23 cellular contexts compared by ENCODE assay signal in the genomic region with DNA sequence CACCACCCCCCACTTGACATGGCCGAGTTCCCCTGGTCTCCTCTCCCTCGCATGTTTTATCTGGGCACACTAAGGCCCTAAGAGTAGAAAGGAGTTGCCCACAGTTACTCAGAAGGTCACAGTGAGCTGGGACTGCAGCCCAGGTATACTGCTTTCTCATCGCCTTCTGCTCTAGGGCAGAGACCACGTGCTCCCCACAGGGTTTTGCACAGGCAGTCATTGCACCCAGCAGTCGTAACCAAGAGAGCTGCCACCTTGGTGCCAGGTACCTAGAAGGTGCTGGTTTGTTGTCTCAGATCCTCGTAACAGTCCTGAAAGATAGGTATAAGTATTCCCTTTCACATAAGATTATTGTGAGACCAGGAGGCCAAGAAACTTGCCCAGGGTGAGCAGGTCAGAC. TPM values are rescaled to one million over a fixed set of nuclear protein-coding genes. Genes with fewer than 3 reads are reported as not detected.
DNase-seq lines count a peak whose midpoint lies in the region; ATAC-seq, FAIRE-seq and TF ChIP-seq lines count a peak whose summit lies in the region.
"Had no signal": no experiment of that assay in that cellular context is flagged by ENCODE, and none has a peak within 500 bp of the region (broad histone marks: within the 10 kb centered on the region; RNA-seq: fewer than 3 reads in every experiment).

No MANE protein-coding gene starts in this region.

- H3K36me3 Mint-ChIP-seq in CD4-positive, alpha-beta memory T cell, result peaks cover 0 to 2% of the 10 kb centered on the region in 2 donors
- no peaks in the 10 kb centered on the region for H3K36me3 Mint-ChIP-seq in activated T-helper 2 cell treated with anti-CD3 and anti-CD28 coated beads, Interferon-gamma antibody, Interleukin-2, Interleukin-4, amounts not matched to agents 10 μg/mL and 5 μg/mL and 100 μg/mL, durations not matched to agents 14 hours and 24 hours and 36 hours (ENCODE audit: low read depth)
- H3K36me3 Mint-ChIP-seq in T-cell, result no peaks in the 10 kb centered on the region
- H3K36me3 Mint-ChIP-seq in activated CD8-positive, alpha-beta T cell treated with anti-CD3 and anti-CD28 coated beads, Interleukin-2, amount 10 ng/mL, durations not matched to agents 7 days and 5 days (ENCODE audit: low read depth), result no peaks in the 10 kb centered on the region
- H3K36me3 Mint-ChIP-seq in activated CD4-positive, alpha-beta T cell treated with anti-CD3 and anti-CD28 coated beads, Interleukin-2, amount 10 ng/mL, durations not matched to agents 7 days and 5 days (ENCODE audit: low read depth), result no peaks in the 10 kb centered on the region
- H3K36me3 Mint-ChIP-seq: CD14-positive monocyte had no signal

- H2AFZ ChIP-seq in mesenchymal stem cell (ENCODE audit: low read depth, low read length), result no peak overlapping the region

- no peak overlapping the region for H3K4ac ChIP-seq in mesenchymal stem cell (ENCODE audit: low read depth in 1 of 2, low read length in 2 of 2)

- H4K8ac ChIP-seq in mesenchymal stem cell (ENCODE audit: low read length), result no peak overlapping the region

- H3K27me3 ChIP-seq in CD4-positive, alpha-beta memory T cell (ENCODE audit: insufficient read depth, low read length), result no peaks in the 10 kb centered on the region
- no peaks in the 10 kb centered on the region for H3K27me3 ChIP-seq in mesenchymal stem cell (ENCODE audit: control insufficient read depth in 1 of 2, insufficient read depth in 1 of 2, low read length in 2 of 2)

- TF ChIP-seq CTCF in 22Rv1 (IDR thresholded peaks at IDR 0.05), result no peak
- TF ChIP-seq CTCF in D721Med (IDR thresholded peaks at IDR 0.05; ENCODE audit: insufficient read depth, missing control alignments), result no peak

- POLR2A ChIA-PET in CD4-positive, alpha-beta memory T cell (lab: Charles Lee; ENCODE audit: partially characterized antibody), result interaction anchor here (1.5 kb wide), 2 partner anchors 34 to 46 kb away, joined by 3 to 4 read pairs; no protein-coding TSS in a partner anchor
- POLR2A ChIA-PET in T-cell (lab: Charles Lee), result no interaction called here
- POLR2A ChIA-PET in activated CD8-positive, alpha-beta T cell treated with anti-CD3 and anti-CD28 coated beads, Interleukin-2, amount 10 ng/mL, durations not matched to agents 7 days and 5 days (lab: Charles Lee), result no interaction called here
- POLR2A ChIA-PET in activated CD4-positive, alpha-beta T cell treated with anti-CD3 and anti-CD28 coated beads, Interleukin-2, amount 10 ng/mL, durations not matched to agents 7 days and 5 days (lab: Charles Lee), result no interaction called here

- no peak for DNase-seq in CD4-positive, alpha-beta memory T cell
- DNase-seq in activated T-helper 2 cell treated with anti-CD3 and anti-CD28 coated beads, Interferon-gamma antibody, Interleukin-2, Interleukin-4, amounts not matched to agents 10 μg/mL and 5 μg/mL and 100 μg/mL, durations not matched to agents 14 hours and 24 hours and 36 hours (ENCODE audit: low spot score), result no peak
- DNase-seq in mesenchymal stem cell (no peak), T-cell (no peak), D721Med (ENCODE audit: insufficient read length, low spot score) (no peak)
- no peak for DNase-seq in activated CD8-positive, alpha-beta T cell treated with anti-CD3 and anti-CD28 coated beads, Interleukin-2, amount 10 ng/mL, durations not matched to agents 7 days and 5 days
- no peak for DNase-seq in activated CD4-positive, alpha-beta T cell treated with anti-CD3 and anti-CD28 coated beads, Interleukin-2, amount 10 ng/mL, durations not matched to agents 7 days and 5 days
- DNase-seq: Caco-2, DMS153, MV-4-11, NCI-H187, NCI-H2107, NCI-H2227 treated with DMSO at 0.1 percent for 48 hours, NCI-H510A treated with DMSO at 0.1 percent for 48 hours, NCI-H774, SIG-M5 had no signal

- H2BK120ac ChIP-seq in mesenchymal stem cell (ENCODE audit: low read depth, low read length), result no peak overlapping the region

- peak overlapping the region in 5 of 8 donors; percentile 23 to 51 (median 34) for H3K4me3 Mint-ChIP-seq in CD4-positive, alpha-beta memory T cell
- peak overlapping the region; percentile 14 for H3K4me3 Mint-ChIP-seq in activated T-helper 2 cell treated with anti-CD3 and anti-CD28 coated beads, Interferon-gamma antibody, Interleukin-2, Interleukin-4, amounts not matched to agents 10 μg/mL and 5 μg/mL and 100 μg/mL, durations not matched to agents 14 hours and 24 hours and 36 hours (ENCODE audit: low read depth)
- peak overlapping the region in 1 of 3 donors; percentile 22 for H3K4me3 Mint-ChIP-seq in T-cell
- H3K4me3 Mint-ChIP-seq in activated CD8-positive, alpha-beta T cell treated with anti-CD3 and anti-CD28 coated beads, Interleukin-2, amount 10 ng/mL, durations not matched to agents 7 days and 5 days, result no peak overlapping the region
- H3K4me3 Mint-ChIP-seq in activated CD4-positive, alpha-beta T cell treated with anti-CD3 and anti-CD28 coated beads, Interleukin-2, amount 10 ng/mL, durations not matched to agents 7 days and 5 days, result no peak overlapping the region

- no peak overlapping the region for H3K18ac ChIP-seq in mesenchymal stem cell (ENCODE audit: low read depth in 1 of 2, low read length in 2 of 2)

- peaks cover 11% of the 10 kb centered on the region for H3K4me1 ChIP-seq in CD4-positive, alpha-beta memory T cell (ENCODE audit: insufficient read depth, low read length)
- H3K4me1 ChIP-seq in mesenchymal stem cell (ENCODE audit: control insufficient read depth, insufficient read depth, low read depth, low read length), result peaks cover 8% of the 10 kb centered on the region

- no peak overlapping the region for H3K9ac ChIP-seq in mesenchymal stem cell (ENCODE audit: low read length)

- no peaks in the 10 kb centered on the region for H3K36me3 ChIP-seq in CD4-positive, alpha-beta memory T cell (ENCODE audit: insufficient read depth, low read length)
- peaks cover 7 to 15% of the 10 kb centered on the region in 2 experiments for H3K36me3 ChIP-seq in mesenchymal stem cell (ENCODE audit: control insufficient read depth in 1 of 2, insufficient read depth in 2 of 2, low read depth in 1 of 2, low read length in 2 of 2)

- H3K27ac ChIP-seq in 22Rv1 (peak overlapping the region; percentile 82; the same call in 1 of the 2 replicates), mesenchymal stem cell (ENCODE audit: low read length, poor library complexity, severe bottlenecking) (no peak overlapping the region)
- H3K27ac ChIP-seq in CD4-positive, alpha-beta memory T cell (ENCODE audit: low read depth, low read length), result no peak overlapping the region
- H3K27ac ChIP-seq: A549, RWPE1 had no signal

- no peak overlapping the region for H3K27ac Mint-ChIP-seq in CD4-positive, alpha-beta memory T cell
- H3K27ac Mint-ChIP-seq in activated T-helper 2 cell treated with anti-CD3 and anti-CD28 coated beads, Interferon-gamma antibody, Interleukin-2, Interleukin-4, amounts not matched to agents 10 μg/mL and 5 μg/mL and 100 μg/mL, durations not matched to agents 14 hours and 24 hours and 36 hours, result no peak overlapping the region
- no peak overlapping the region for H3K27ac Mint-ChIP-seq in T-cell
- H3K27ac Mint-ChIP-seq in activated CD8-positive, alpha-beta T cell treated with anti-CD3 and anti-CD28 coated beads, Interleukin-2, amount 10 ng/mL, durations not matched to agents 7 days and 5 days, result no peak overlapping the region
- no peak overlapping the region for H3K27ac Mint-ChIP-seq in activated CD4-positive, alpha-beta T cell treated with anti-CD3 and anti-CD28 coated beads, Interleukin-2, amount 10 ng/mL, durations not matched to agents 7 days and 5 days
- H3K27ac Mint-ChIP-seq: CD14-positive monocyte had no signal

- peak overlapping the region; percentile 62 for H2AK5ac ChIP-seq in mesenchymal stem cell (ENCODE audit: low read length, severe bottlenecking)

- H3K4me1 Mint-ChIP-seq in CD4-positive, alpha-beta memory T cell, result peaks cover 7 to 14% (median 9%) of the 10 kb centered on the region in 4 donors
- H3K4me1 Mint-ChIP-seq in activated T-helper 2 cell treated with anti-CD3 and anti-CD28 coated beads, Interferon-gamma antibody, Interleukin-2, Interleukin-4, amounts not matched to agents 10 μg/mL and 5 μg/mL and 100 μg/mL, durations not matched to agents 14 hours and 24 hours and 36 hours (ENCODE audit: low read depth), result peaks cover 5% of the 10 kb centered on the region
- H3K4me1 Mint-ChIP-seq in T-cell, result peaks cover 6 to 12% (median 6%) of the 10 kb centered on the region in 3 donors
- H3K4me1 Mint-ChIP-seq in activated CD8-positive, alpha-beta T cell treated with anti-CD3 and anti-CD28 coated beads, Interleukin-2, amount 10 ng/mL, durations not matched to agents 7 days and 5 days (ENCODE audit: low read depth), result peaks cover 10% of the 10 kb centered on the region
- peaks cover 9% of the 10 kb centered on the region for H3K4me1 Mint-ChIP-seq in activated CD4-positive, alpha-beta T cell treated with anti-CD3 and anti-CD28 coated beads, Interleukin-2, amount 10 ng/mL, durations not matched to agents 7 days and 5 days

- H2BK12ac ChIP-seq in mesenchymal stem cell (ENCODE audit: low read length in 2 of 2), result no peak overlapping the region

- H3K23ac ChIP-seq in mesenchymal stem cell (ENCODE audit: low read length in 2 of 2), result no peak overlapping the region

- no peak overlapping the region for H3K4me2 ChIP-seq in mesenchymal stem cell (ENCODE audit: low read length, poor library complexity, severe bottlenecking)

- no peaks in the 10 kb centered on the region for H3K9me3 Mint-ChIP-seq in CD4-positive, alpha-beta memory T cell
- no peaks in the 10 kb centered on the region for H3K9me3 Mint-ChIP-seq in activated T-helper 2 cell treated with anti-CD3 and anti-CD28 coated beads, Interferon-gamma antibody, Interleukin-2, Interleukin-4, amounts not matched to agents 10 μg/mL and 5 μg/mL and 100 μg/mL, durations not matched to agents 14 hours and 24 hours and 36 hours
- H3K9me3 Mint-ChIP-seq in T-cell, result no peaks in the 10 kb centered on the region
- no peaks in the 10 kb centered on the region for H3K9me3 Mint-ChIP-seq in activated CD8-positive, alpha-beta T cell treated with anti-CD3 and anti-CD28 coated beads, Interleukin-2, amount 10 ng/mL, durations not matched to agents 7 days and 5 days (ENCODE audit: insufficient read depth)
- H3K9me3 Mint-ChIP-seq in activated CD4-positive, alpha-beta T cell treated with anti-CD3 and anti-CD28 coated beads, Interleukin-2, amount 10 ng/mL, durations not matched to agents 7 days and 5 days, result no peaks in the 10 kb centered on the region
- H3K9me3 Mint-ChIP-seq: CD14-positive monocyte had no signal

- WGBS in mesenchymal stem cell, result 98% methylated on average over 6 of the region's 6 CpGs

- H4K91ac ChIP-seq in mesenchymal stem cell (ENCODE audit: low read length), result no peak overlapping the region

- no peak overlapping the region for H2BK15ac ChIP-seq in mesenchymal stem cell (ENCODE audit: low read depth, poor library complexity, severe bottlenecking)

- no peak overlapping the region for H3K14ac ChIP-seq in mesenchymal stem cell (ENCODE audit: low read length in 2 of 2)

- H3K9me3 ChIP-seq in CD4-positive, alpha-beta memory T cell (ENCODE audit: control insufficient read depth in 1 of 2, low read length in 2 of 2), result no peaks in the 10 kb centered on the region
- H3K9me3 ChIP-seq in mesenchymal stem cell (ENCODE audit: control insufficient read depth, low read length), result no peaks in the 10 kb centered on the region
- H3K9me3 ChIP-seq: A549, Caco-2 had no signal

- H2BK5ac ChIP-seq in mesenchymal stem cell (ENCODE audit: low read depth, low read length, poor library complexity, severe bottlenecking), result no peak overlapping the region

- H3K27me3 Mint-ChIP-seq in CD4-positive, alpha-beta memory T cell, result no peaks in the 10 kb centered on the region
- peaks cover 5% of the 10 kb centered on the region for H3K27me3 Mint-ChIP-seq in activated T-helper 2 cell treated with anti-CD3 and anti-CD28 coated beads, Interferon-gamma antibody, Interleukin-2, Interleukin-4, amounts not matched to agents 10 μg/mL and 5 μg/mL and 100 μg/mL, durations not matched to agents 14 hours and 24 hours and 36 hours (ENCODE audit: low read depth)
- H3K27me3 Mint-ChIP-seq in T-cell, result no peaks in the 10 kb centered on the region
- H3K27me3 Mint-ChIP-seq in activated CD8-positive, alpha-beta T cell treated with anti-CD3 and anti-CD28 coated beads, Interleukin-2, amount 10 ng/mL, durations not matched to agents 7 days and 5 days (ENCODE audit: low read depth), result peaks cover 8% of the 10 kb centered on the region
- H3K27me3 Mint-ChIP-seq in activated CD4-positive, alpha-beta T cell treated with anti-CD3 and anti-CD28 coated beads, Interleukin-2, amount 10 ng/mL, durations not matched to agents 7 days and 5 days, result peaks cover 1% of the 10 kb centered on the region

- CTCF ChIA-PET in CD4-positive, alpha-beta memory T cell (lab: Charles Lee; ENCODE audit: partially characterized antibody), result no interaction called here
- CTCF ChIA-PET in T-cell (lab: Charles Lee), result no interaction called here
- CTCF ChIA-PET in activated CD8-positive, alpha-beta T cell treated with anti-CD3 and anti-CD28 coated beads, Interleukin-2, amount 10 ng/mL, durations not matched to agents 7 days and 5 days (lab: Charles Lee), result no interaction called here
- CTCF ChIA-PET in activated CD4-positive, alpha-beta T cell treated with anti-CD3 and anti-CD28 coated beads, Interleukin-2, amount 10 ng/mL, durations not matched to agents 7 days and 5 days (lab: Charles Lee), result interaction anchor here (0.7 to 1.3 kb wide), 2 partner anchors 33 to 200 kb away, joined by 3 read pairs; no protein-coding TSS in a partner anchor

- ATAC-seq in T-cell (replicated peaks in 1 of 4), result no peak
- ATAC-seq in activated CD8-positive, alpha-beta T cell treated with anti-CD3 and anti-CD28 coated beads, Interleukin-2, amount 10 ng/mL, durations not matched to agents 7 days and 5 days, result no peak
- ATAC-seq: A549 had no signal

- H3K4me3 ChIP-seq in CD4-positive, alpha-beta memory T cell (ENCODE audit: low read length in 2 of 2), result no peak overlapping the region
- peak overlapping the region in 1 of 2 experiments; percentile 81 for H3K4me3 ChIP-seq in mesenchymal stem cell (ENCODE audit: insufficient read depth in 1 of 2, low read depth in 1 of 2, low read length in 2 of 2)

- FAIRE-seq in D721Med (lab: Jason Lieb, UNC), result no peak
- FAIRE-seq: A549, GM12891, GM18507, H1 had no signal

- intact Hi-C loops in CD4-positive, alpha-beta memory T cell (cut with micrococcal nuclease), result no loop called here
- intact Hi-C loops in activated T-helper 2 cell treated with anti-CD3 and anti-CD28 coated beads, Interferon-gamma antibody, Interleukin-2, Interleukin-4, amounts not matched to agents 10 μg/mL and 5 μg/mL and 100 μg/mL, durations not matched to agents 14 hours and 24 hours and 36 hours (cut with micrococcal nuclease), result no loop called here

- peaks cover 49% of the 10 kb centered on the region for H3K79me1 ChIP-seq in mesenchymal stem cell (replicated peaks; ENCODE audit: low read length, poor library complexity, severe bottlenecking)

RNA-seq across cellular contexts. Expression of a gene that starts 1.8 kb away (rescaled TPM):
- 1 to 10 TPM; 1.2 to 1.5 TPM for total RNA-seq in CD4-positive, alpha-beta memory T cell
- under 1 TPM; 0.23 to 0.94 TPM for polyA plus RNA-seq in CD4-positive, alpha-beta memory T cell
- 1.3 and 1.4 TPM in 2 replicates for total RNA-seq in activated T-helper 2 cell treated with anti-CD3 and anti-CD28 coated beads, Interferon-gamma antibody, Interleukin-2, Interleukin-4, amounts not matched to agents 10 μg/mL and 5 μg/mL and 100 μg/mL, durations not matched to agents 14 hours and 24 hours and 36 hours
- 2.6 TPM for polyA plus RNA-seq in mesenchymal stem cell (2013, experiment 1 of 2)
- polyA plus RNA-seq in mesenchymal stem cell (2013, experiment 2 of 2), result 2.8 TPM
- total RNA-seq in T-cell, result 1 to 10 TPM in 4 of 5 donors, under 1 TPM in 1; 0.60 to 1.7 (median 1.2) TPM
- 1 to 10 TPM; 1.3 to 1.5 TPM for total RNA-seq in activated CD8-positive, alpha-beta T cell treated with anti-CD3 and anti-CD28 coated beads, Interleukin-2, amount 10 ng/mL, durations not matched to agents 7 days and 5 days
- total RNA-seq in activated CD4-positive, alpha-beta T cell treated with anti-CD3 and anti-CD28 coated beads, Interleukin-2, amount 10 ng/mL, durations not matched to agents 7 days and 5 days, result 1 to 10 TPM; 1.3 to 1.8 TPM

RNA-seq across cellular contexts. Expression of a gene that starts 21.0 kb away (rescaled TPM):
- total RNA-seq in CD4-positive, alpha-beta memory T cell, result 1 to 10 TPM in 1 of 2 experiments, under 1 TPM in 1; 0.87 to 1.2 TPM
- under 1 TPM; 0.22 to 0.77 TPM for polyA plus RNA-seq in CD4-positive, alpha-beta memory T cell
- not detected in 2 replicates for total RNA-seq in activated T-helper 2 cell treated with anti-CD3 and anti-CD28 coated beads, Interferon-gamma antibody, Interleukin-2, Interleukin-4, amounts not matched to agents 10 μg/mL and 5 μg/mL and 100 μg/mL, durations not matched to agents 14 hours and 24 hours and 36 hours
- 7.5 TPM for polyA plus RNA-seq in mesenchymal stem cell (2013, experiment 1 of 2)
- polyA plus RNA-seq in mesenchymal stem cell (2013, experiment 2 of 2), result 7.5 TPM
- 1 to 10 TPM in 1 of 5 donors, under 1 TPM in 4; 0.14 to 1.7 (median 0.75) TPM for total RNA-seq in T-cell
- not detected for total RNA-seq in activated CD8-positive, alpha-beta T cell treated with anti-CD3 and anti-CD28 coated beads, Interleukin-2, amount 10 ng/mL, durations not matched to agents 7 days and 5 days
- 1 to 10 TPM; 1.3 to 2.5 TPM for total RNA-seq in activated CD4-positive, alpha-beta T cell treated with anti-CD3 and anti-CD28 coated beads, Interleukin-2, amount 10 ng/mL, durations not matched to agents 7 days and 5 days
- polyA plus RNA-seq: A549, CD14-positive monocyte had no signal

Comparison
In these comparisons a context has a peak if more than half of its experiments do, and no peak if none do; other contexts are left out.
1. H3K4me3 Mint-ChIP-seq: peak in CD4-positive, alpha-beta memory T cell (5 of 8) and activated T-helper 2 cell treated with anti-CD3 and anti-CD28 coated beads, Interferon-gamma antibody, Interleukin-2, Interleukin-4, amounts not matched to agents 10 μg/mL and 5 μg/mL and 100 μg/mL, durations not matched to agents 14 hours and 24 hours and 36 hours (single experiment); none in activated CD8-positive, alpha-beta T cell treated with anti-CD3 and anti-CD28 coated beads, Interleukin-2, amount 10 ng/mL, durations not matched to agents 7 days and 5 days (single experiment) and activated CD4-positive, alpha-beta T cell treated with anti-CD3 and anti-CD28 coated beads, Interleukin-2, amount 10 ng/mL, durations not matched to agents 7 days and 5 days (single experiment).